ENCODE assay signal across 8 cellular contexts in the genomic region with DNA sequence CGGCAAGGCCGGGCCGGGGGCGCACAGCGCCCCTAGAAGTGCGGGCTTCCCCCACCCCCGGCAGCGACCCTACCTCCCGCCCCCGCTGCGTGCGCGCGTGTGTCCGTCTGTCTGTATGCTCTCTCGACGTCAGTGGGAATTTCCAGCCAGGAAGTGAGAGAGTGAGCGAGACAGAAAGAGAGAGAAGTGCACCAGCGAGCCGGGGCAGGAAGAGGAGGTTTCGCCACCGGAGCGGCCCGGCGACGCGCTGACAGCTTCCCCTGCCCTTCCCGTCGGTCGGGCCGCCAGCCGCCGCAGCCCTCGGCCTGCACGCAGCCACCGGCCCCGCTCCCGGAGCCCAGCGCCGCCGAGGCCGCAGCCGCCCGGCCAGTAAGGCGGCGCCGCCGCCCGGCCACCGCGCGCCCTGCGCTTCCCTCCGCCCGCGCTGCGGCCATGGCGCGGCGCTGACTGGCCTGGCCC. TPM values are rescaled to one million over a fixed set of nuclear protein-coding genes. Genes with fewer than 3 reads are reported as not detected.
DNase-seq lines count a peak whose midpoint lies in the region; ATAC-seq and TF ChIP-seq lines count a peak whose summit lies in the region.

Gene NFKB1 (plus strand): TSS at position 184 of the 459 bp plus-strand sequence. CDS start 24,160 bp downstream, outside the sequence.

- H2BK5ac ChIP-seq in trophoblast cell (ENCODE audit: low read depth, low read length, poor library complexity), result peak within 1 kb of the TSS; percentile 70

- intact Hi-C loops in Right ventricle myocardium inferior (cut with DNase I), result loop anchor here (1.0 to 5.0 kb wide), 4 partner anchors 54 to 326 kb away; partner anchors contain the start of gene UBE2D3
- intact Hi-C loops in transverse colon (cut with DNase I; ENCODE audit: low total_unique reads), result loop anchor here (10.0 kb wide), 2 partner anchors 56 to 574 kb away; partner anchors contain the start of gene SLC9B2

- H3K4me2 ChIP-seq in trophoblast cell (ENCODE audit: low read length), result peak within 1 kb of the TSS; percentile 94

- peak within 1 kb of the TSS; percentile 93 for H4K8ac ChIP-seq in trophoblast cell (ENCODE audit: low read depth, low read length)

- peak; percentile 62 for ATAC-seq in GM19397 (IDR thresholded peaks at IDR 0.05; ENCODE audit: unreplicated experiment)
- ATAC-seq in HG03565 (IDR thresholded peaks at IDR 0.05; ENCODE audit: unreplicated experiment), result peak; percentile 44
- peak; percentile 68 for ATAC-seq in Right ventricle myocardium inferior

- POLR2A ChIA-PET in CD8-positive, alpha-beta memory T cell (lab: Charles Lee), result interaction anchor here (0.5 to 1.6 kb wide), 6 partner anchors 21 to 327 kb away, joined by 3 to 6 read pairs (median 4); partner anchors contain the start of gene SLC39A8

- H3K79me2 ChIP-seq in trophoblast cell (ENCODE audit: control insufficient read depth, insufficient read depth, low read length, poor library complexity), result peaks cover 10% of the 10 kb centered on the region

- CTCF ChIA-PET in CD8-positive, alpha-beta memory T cell (lab: Charles Lee), result interaction anchor here (0.8 to 1.4 kb wide), 6 partner anchors 10 to 576 kb away, joined by 3 to 5 read pairs (median 3); partner anchors contain the start of genes SLC39A8 and SLC9B2

- H3K4me1 ChIP-seq in CD8-positive, alpha-beta memory T cell (ENCODE audit: insufficient read depth, low read length), result peaks cover 27% of the 10 kb centered on the region
- H3K4me1 ChIP-seq in trophoblast cell (ENCODE audit: control insufficient read depth in 1 of 2, insufficient read depth in 2 of 2, low read length in 2 of 2) (peaks cover 0 to 5% of the 10 kb centered on the region in 2 experiments), transverse colon (peaks cover 21 to 50% (median 32%) of the 10 kb centered on the region in 4 donors)

- no peaks in the 10 kb centered on the region for H3K36me3 ChIP-seq in CD8-positive, alpha-beta memory T cell (ENCODE audit: insufficient read depth, low read length)
- H3K36me3 ChIP-seq in SK-N-MC (ENCODE audit: insufficient read depth, low read length) (no peaks in the 10 kb centered on the region), trophoblast cell (ENCODE audit: control insufficient read depth in 1 of 2, insufficient read depth in 2 of 2, low read length in 2 of 2) (no peaks in the 10 kb centered on the region), transverse colon (no peaks in the 10 kb centered on the region)

- peak within 1 kb of the TSS; percentile 85 for H3K4me3 ChIP-seq in CD8-positive, alpha-beta memory T cell (ENCODE audit: low read length)
- H3K4me3 ChIP-seq in SK-N-MC (peak within 1 kb of the TSS; percentile 94), trophoblast cell (ENCODE audit: low read depth, low read length) (peak within 1 kb of the TSS; percentile 85), transverse colon (peak within 1 kb of the TSS; percentile 77 to 95 (median 78))

- TF ChIP-seq CTCF in transverse colon (IDR thresholded peaks at IDR 0.05), result no peak

- H3K36me3 Mint-ChIP-seq in CD8-positive, alpha-beta memory T cell, result peaks cover 0 to 16% (median 0%) of the 10 kb centered on the region in 3 donors
- H3K36me3 Mint-ChIP-seq in activated naive CD4-positive, alpha-beta T cell treated with anti-CD3 and anti-CD28 coated beads, Interleukin-2, amount 50 U/mL, for 24 hours, result peaks cover 21% of the 10 kb centered on the region

- H3K18ac ChIP-seq in trophoblast cell (ENCODE audit: low read length), result peak within 1 kb of the TSS; percentile 96

- no peak for TF ChIP-seq EP300 in transverse colon (IDR thresholded peaks at IDR 0.05; ENCODE audit: low read depth)

- H3K27me3 ChIP-seq in CD8-positive, alpha-beta memory T cell (ENCODE audit: insufficient read depth, low read length, poor library complexity, severe bottlenecking), result no peaks in the 10 kb centered on the region
- H3K27me3 ChIP-seq in trophoblast cell (ENCODE audit: insufficient read depth, low read length), result no peaks in the 10 kb centered on the region
- H3K27me3 ChIP-seq in transverse colon, result no peaks in the 10 kb centered on the region

- H3K27ac Mint-ChIP-seq in CD8-positive, alpha-beta memory T cell, result peak within 1 kb of the TSS; percentile 97 to 100 (median 98)
- H3K27ac Mint-ChIP-seq in activated naive CD4-positive, alpha-beta T cell treated with anti-CD3 and anti-CD28 coated beads, Interleukin-2, amount 50 U/mL, for 24 hours, result peak within 1 kb of the TSS; percentile 99

- DNase-seq in CD8-positive, alpha-beta memory T cell, result peak; percentile 74 to 92 (median 86)
- DNase-seq in SK-N-MC (ENCODE audit: low read depth, low spot score), result no peak
- DNase-seq in Right ventricle myocardium inferior (ENCODE audit: missing footprints), result peak; percentile 84
- DNase-seq in trophoblast cell, result peak; percentile 80 to 87
- peak; percentile 73 for DNase-seq in transverse colon

- H2AFZ ChIP-seq in trophoblast cell (ENCODE audit: insufficient read depth, low read length, poor library complexity), result peak within 1 kb of the TSS; percentile 84

- no peak within 1 kb of the TSS for H3K23ac ChIP-seq in trophoblast cell (ENCODE audit: low read length)

- peaks cover 32 to 49% (median 42%) of the 10 kb centered on the region in 3 donors for H3K4me1 Mint-ChIP-seq in CD8-positive, alpha-beta memory T cell
- peaks cover 27% of the 10 kb centered on the region for H3K4me1 Mint-ChIP-seq in activated naive CD4-positive, alpha-beta T cell treated with anti-CD3 and anti-CD28 coated beads, Interleukin-2, amount 50 U/mL, for 24 hours

- H3K9ac ChIP-seq in SK-N-MC (ENCODE audit: insufficient read length), result peak within 1 kb of the TSS; percentile 83
- peak within 1 kb of the TSS; percentile 86 for H3K9ac ChIP-seq in trophoblast cell (ENCODE audit: low read length)

- peak within 1 kb of the TSS; percentile 80 for H4K91ac ChIP-seq in trophoblast cell (ENCODE audit: low read depth, low read length)

- peaks cover 0 to 2% (median 0%) of the 10 kb centered on the region in 5 donors for H3K9me3 Mint-ChIP-seq in CD8-positive, alpha-beta memory T cell
- H3K9me3 Mint-ChIP-seq in activated naive CD4-positive, alpha-beta T cell treated with anti-CD3 and anti-CD28 coated beads, Interleukin-2, amount 50 U/mL, for 24 hours, result no peaks in the 10 kb centered on the region

- H3K27me3 Mint-ChIP-seq in CD8-positive, alpha-beta memory T cell, result peaks cover 0 to 5% of the 10 kb centered on the region in 2 donors
- no peaks in the 10 kb centered on the region for H3K27me3 Mint-ChIP-seq in activated naive CD4-positive, alpha-beta T cell treated with anti-CD3 and anti-CD28 coated beads, Interleukin-2, amount 50 U/mL, for 24 hours

- H2AK5ac ChIP-seq in trophoblast cell (ENCODE audit: low read length), result no peak within 1 kb of the TSS

- peak within 1 kb of the TSS; percentile 90 for H4K12ac ChIP-seq in trophoblast cell (ENCODE audit: low read depth, low read length)

- peaks cover 11% of the 10 kb centered on the region for H3K79me1 ChIP-seq in trophoblast cell (ENCODE audit: low read length)

- H3K9me3 ChIP-seq in CD8-positive, alpha-beta memory T cell (ENCODE audit: low read length), result no peaks in the 10 kb centered on the region
- no peaks in the 10 kb centered on the region for H3K9me3 ChIP-seq in SK-N-MC (ENCODE audit: low read depth, low read length)
- no peaks in the 10 kb centered on the region for H3K9me3 ChIP-seq in trophoblast cell (ENCODE audit: insufficient read depth, low read depth, low read length)
- no peaks in the 10 kb centered on the region for H3K9me3 ChIP-seq in transverse colon

- peak within 1 kb of the TSS; percentile 86 for H3K14ac ChIP-seq in trophoblast cell (ENCODE audit: low read length)

- peak within 1 kb of the TSS; percentile 96 for H3K27ac ChIP-seq in CD8-positive, alpha-beta memory T cell (ENCODE audit: low read depth, low read length)
- 0 out of 2 replicates have a peak within 1 kb of the TSS, but pooled peaks have one; percentile 39 for H3K27ac ChIP-seq in SK-N-MC
- peak within 1 kb of the TSS; percentile 91 for H3K27ac ChIP-seq in trophoblast cell (ENCODE audit: low read depth, low read length)
- H3K27ac ChIP-seq in transverse colon, result peak within 1 kb of the TSS; percentile 93 to 99 (median 98)

- H2BK120ac ChIP-seq in trophoblast cell (ENCODE audit: insufficient read depth, low read length, poor library complexity), result peak within 1 kb of the TSS; percentile 87

- no peak within 1 kb of the TSS for H2BK12ac ChIP-seq in trophoblast cell (ENCODE audit: low read length)

- no CpG with 5 or more reads among the region's 60 CpGs for WGBS in trophoblast cell (ENCODE audit: extremely low coverage, insufficient coverage, insufficient read length)
- WGBS in transverse colon (ENCODE audit: low coverage in 1 of 2), 2 donors, result 0% methylated on average over 19 of the region's 60 CpGs; no CpG with 5 or more reads in 1 of the 2 donors

- peak within 1 kb of the TSS; percentile 88 for H3K4ac ChIP-seq in trophoblast cell (ENCODE audit: low read depth, low read length)

- in situ Hi-C loops in transverse colon (cut with MboI; ENCODE audit: low pct_ligation_motif_present in 1 of 4, low pct_unique_long_range_greater_than_20kb in 1 of 4, low sequenced_read_pairs in 3 of 4), result loop anchor here in 1 of 4 donors (10.0 kb wide), 1 partner anchor 156 kb away; the partner anchor contains the start of gene SLC39A8

- peak within 1 kb of the TSS; percentile 93 to 99 (median 95) for H3K4me3 Mint-ChIP-seq in CD8-positive, alpha-beta memory T cell
- peak within 1 kb of the TSS; percentile 97 for H3K4me3 Mint-ChIP-seq in activated naive CD4-positive, alpha-beta T cell treated with anti-CD3 and anti-CD28 coated beads, Interleukin-2, amount 50 U/mL, for 24 hours

- TF ChIP-seq POLR2A in transverse colon (IDR thresholded peaks at IDR 0.05), result no peak

RNA-seq across cellular contexts. Expression of gene NFKB1, which starts in this region (rescaled TPM):
- 100 to 1,000 TPM; 185 to 189 TPM for total RNA-seq in CD8-positive, alpha-beta memory T cell
- polyA plus RNA-seq in CD8-positive, alpha-beta memory T cell, result 45.5 TPM
- total RNA-seq in Right ventricle myocardium inferior (20.6 TPM), transverse colon (10 to 100 TPM; 20.9 to 35.8 (median 25.2) TPM)
- 10.3 and 10.7 TPM in 2 replicates for polyA plus RNA-seq in trophoblast cell (2013)

Comparison
In these comparisons a context has a peak if more than half of its experiments do, and no peak if none do; other contexts are left out.
1. H3K27ac ChIP-seq: peak in every context shown above with its lines; median percentile 98 in transverse colon; 96 in CD8-positive, alpha-beta memory T cell; 91 in trophoblast cell; 39 in SK-N-MC.